In genomic region chr12:98490491-98491453, GRCh38 we compare ENCODE assay signal across 1 cellular context.
TF ChIP-seq lines count a peak whose summit lies in the region.

No MANE protein-coding gene starts in this region.

TF ChIP-seq in HepG2, 621 proteins besides CTCF, POLR2A, EP300 and RAD21 (continued from another document and continues in another):
- no peak for TF ChIP-seq ZBTB40 (IDR thresholded peaks at IDR 0.05)
- peak; percentile 36; the same call in 1 of the 2 replicates for TF ChIP-seq ZBTB40 (CRISPR knock-in tag; IDR thresholded peaks at IDR 0.05)
- TF ChIP-seq PBX2 (CRISPR knock-in tag; IDR thresholded peaks at IDR 0.05), result no peak
- peak; percentile 89 for TF ChIP-seq ZMYM4 (CRISPR knock-in tag; IDR thresholded peaks at IDR 0.05)
- no peak for TF ChIP-seq MLXIP (CRISPR knock-in tag; IDR thresholded peaks at IDR 0.05; ENCODE audit: borderline replicate concordance)
- no peak for TF ChIP-seq FOXA1 (IDR thresholded peaks at IDR 0.05)
- TF ChIP-seq FOXA1 (CRISPR knock-in tag; IDR thresholded peaks at IDR 0.05), result 0 out of 2 replicates have a peak, but pooled peaks have one; percentile 25
- TF ChIP-seq ZNF546 (CRISPR knock-in tag; conservative IDR thresholded peaks at IDR 0.05), result no peak
- no peak for TF ChIP-seq BHLHE40 (IDR thresholded peaks at IDR 0.05; ENCODE audit: low read length)
- TF ChIP-seq ZNF225 (CRISPR knock-in tag; IDR thresholded peaks at IDR 0.05), result no peak
- TF ChIP-seq ZNF30 (CRISPR knock-in tag; IDR thresholded peaks at IDR 0.05), result no peak
- no peak for TF ChIP-seq ZZZ3 (CRISPR knock-in tag; IDR thresholded peaks at IDR 0.05; ENCODE audit: borderline replicate concordance)
- no peak for TF ChIP-seq ONECUT2 (CRISPR knock-in tag; IDR thresholded peaks at IDR 0.05)
- no peak for TF ChIP-seq EEA1 (CRISPR knock-in tag; IDR thresholded peaks at IDR 0.05; ENCODE audit: borderline replicate concordance)
- no peak for TF ChIP-seq NPAS2 (CRISPR knock-in tag; IDR thresholded peaks at IDR 0.05; ENCODE audit: borderline replicate concordance)
- no peak for TF ChIP-seq KDM5B (CRISPR knock-in tag; IDR thresholded peaks at IDR 0.05; ENCODE audit: borderline replicate concordance)
- TF ChIP-seq ZNF713 (CRISPR knock-in tag; IDR thresholded peaks at IDR 0.05), result no peak
- TF ChIP-seq ZNF558 (CRISPR knock-in tag; IDR thresholded peaks at IDR 0.05; ENCODE audit: borderline replicate concordance), result no peak
- TF ChIP-seq SSRP1 (CRISPR knock-in tag; IDR thresholded peaks at IDR 0.05), result 0 out of 2 replicates have a peak, but pooled peaks have one; percentile 28
- TF ChIP-seq ZNF614 (CRISPR knock-in tag; IDR thresholded peaks at IDR 0.05; ENCODE audit: borderline replicate concordance), result peak; percentile 18; the same call in 1 of the 2 replicates
- peak; percentile 70 for TF ChIP-seq POLR2G (IDR thresholded peaks at IDR 0.05; ENCODE audit: low read depth, low read length)
- no peak for TF ChIP-seq ZNF775 (CRISPR knock-in tag; IDR thresholded peaks at IDR 0.05; ENCODE audit: borderline replicate concordance)
- no peak for TF ChIP-seq ZBTB4 (CRISPR knock-in tag; IDR thresholded peaks at IDR 0.05; ENCODE audit: borderline replicate concordance)
- TF ChIP-seq ZBTB21 (CRISPR knock-in tag; IDR thresholded peaks at IDR 0.05), result no peak
- TF ChIP-seq ISX (CRISPR knock-in tag; conservative IDR thresholded peaks at IDR 0.05), result no peak
- TF ChIP-seq ARNT (IDR thresholded peaks at IDR 0.05), result no peak
- TF ChIP-seq GFI1 (CRISPR knock-in tag; IDR thresholded peaks at IDR 0.05; ENCODE audit: borderline replicate concordance), result peak; percentile 56; the same call in 1 of the 2 replicates
- TF ChIP-seq SNAPC5 (CRISPR knock-in tag; IDR thresholded peaks at IDR 0.05; ENCODE audit: borderline replicate concordance), result no peak
- no peak for TF ChIP-seq ZBTB14 (CRISPR knock-in tag; IDR thresholded peaks at IDR 0.05)
- no peak for TF ChIP-seq TEAD2 (CRISPR knock-in tag; IDR thresholded peaks at IDR 0.05)
- no peak for TF ChIP-seq ZNF343 (CRISPR knock-in tag; IDR thresholded peaks at IDR 0.05)
- no peak for TF ChIP-seq SATB2 (CRISPR knock-in tag; IDR thresholded peaks at IDR 0.05)
- TF ChIP-seq NR2F2 (IDR thresholded peaks at IDR 0.05; ENCODE audit: borderline replicate concordance, low read depth), result no peak
- no peak for TF ChIP-seq MEIS2 (CRISPR knock-in tag; IDR thresholded peaks at IDR 0.05)
- TF ChIP-seq ZNF235 (CRISPR knock-in tag; IDR thresholded peaks at IDR 0.05; ENCODE audit: borderline replicate concordance), result no peak
- no peak for TF ChIP-seq SRSF4 (IDR thresholded peaks at IDR 0.05; ENCODE audit: low read depth, low read length, poor library complexity, severe bottlenecking)
- TF ChIP-seq HNRNPL (IDR thresholded peaks at IDR 0.05; ENCODE audit: low read depth, low read length), result no peak
- no peak for TF ChIP-seq NR3C1 (CRISPR knock-in tag; IDR thresholded peaks at IDR 0.05)
- TF ChIP-seq ZNF770 (CRISPR knock-in tag; IDR thresholded peaks at IDR 0.05), result peak; percentile 90
- no peak for TF ChIP-seq ZNF329 (CRISPR knock-in tag; IDR thresholded peaks at IDR 0.05; ENCODE audit: low read depth)
- peak; percentile 57 for TF ChIP-seq BCL6 (CRISPR knock-in tag; IDR thresholded peaks at IDR 0.05)
- TF ChIP-seq ATF3 (CRISPR knock-in tag; IDR thresholded peaks at IDR 0.05), result no peak
- no peak for TF ChIP-seq POLR2AphosphoS2 (IDR thresholded peaks at IDR 0.05; ENCODE audit: low read depth, low read length)
- no peak for TF ChIP-seq ZNF564 (CRISPR knock-in tag; IDR thresholded peaks at IDR 0.05)
